In genomic region chr10:26534384-26534783, GRCh38 we compare ENCODE assay signal across 13 cellular contexts.
DNase-seq lines count a peak whose midpoint lies in the region; ATAC-seq and TF ChIP-seq lines count a peak whose summit lies in the region.
"Had no signal": no experiment of that assay in that cellular context is flagged by ENCODE, and none has a peak within 500 bp of the region (broad histone marks: within the 10 kb centered on the region; RNA-seq: fewer than 3 reads in every experiment).

No MANE protein-coding gene starts in this region.

- no peaks in the 10 kb centered on the region for H4K20me1 ChIP-seq in OCI-LY1 (ENCODE audit: insufficient read depth, low read length)

- peak overlapping the region; percentile 24 for H3K27ac Mint-ChIP-seq in CD4-positive, alpha-beta T cell

- no peaks in the 10 kb centered on the region for H3K9me3 Mint-ChIP-seq in CD4-positive, alpha-beta T cell
- H3K9me3 Mint-ChIP-seq in activated T-cell treated with anti-CD3 and anti-CD28 coated beads, Interleukin-2, amount 50 U/mL, for 4 hours = no peaks in the 10 kb centered on the region

- H3K27ac ChIP-seq in CD4-positive, alpha-beta T cell (ENCODE audit: low read depth, low read length) = no peak overlapping the region
- H3K27ac ChIP-seq in OCI-LY1 (ENCODE audit: low read depth, low read length, poor library complexity, severe bottlenecking) = no peak overlapping the region
- no peak overlapping the region for H3K27ac ChIP-seq in right cardiac atrium (ENCODE audit: low read length)
- H3K27ac ChIP-seq: tibial artery had no signal

- no peaks in the 10 kb centered on the region for H3K27me3 ChIP-seq in CD4-positive, alpha-beta T cell (ENCODE audit: control insufficient read depth, insufficient read depth, low read length)
- H3K27me3 ChIP-seq in OCI-LY1 (ENCODE audit: insufficient read depth, low read length) (no peaks in the 10 kb centered on the region), right cardiac atrium (ENCODE audit: control insufficient read depth, insufficient read depth) (no peaks in the 10 kb centered on the region)

- H3K9me3 ChIP-seq in CD4-positive, alpha-beta T cell (ENCODE audit: control insufficient read depth, low read length) = no peaks in the 10 kb centered on the region
- H3K9me3 ChIP-seq in OCI-LY1 (ENCODE audit: low read length) = no peaks in the 10 kb centered on the region
- H3K9me3 ChIP-seq in right cardiac atrium (ENCODE audit: control insufficient read depth, low read length) = no peaks in the 10 kb centered on the region
- H3K9me3 ChIP-seq: Caco-2, tibial artery had no signal

- no peak overlapping the region for H3K4me3 ChIP-seq in OCI-LY1 (ENCODE audit: low read depth, low read length, poor library complexity, severe bottlenecking)
- H3K4me3 ChIP-seq in right cardiac atrium (ENCODE audit: low read length) = no peak overlapping the region
- H3K4me3 ChIP-seq: tibial artery had no signal

- intact Hi-C loops in CD4-positive, alpha-beta T cell (cut with DNase I, micrococcal nuclease) = no loop called here
- intact Hi-C loops in right cardiac atrium (cut with DNase I) = no loop called here

- H3K79me2 ChIP-seq in OCI-LY1 (ENCODE audit: insufficient read depth, low read length) = no peaks in the 10 kb centered on the region

- H3K4me1 Mint-ChIP-seq in CD4-positive, alpha-beta T cell (ENCODE audit: low read depth) = peaks cover 6% of the 10 kb centered on the region
- H3K4me1 Mint-ChIP-seq in activated T-cell treated with anti-CD3 and anti-CD28 coated beads, Interleukin-2, amount 50 U/mL, for 4 hours (ENCODE audit: low read depth) = no peaks in the 10 kb centered on the region

- H2AFZ ChIP-seq in OCI-LY1 (ENCODE audit: low read length) = no peak overlapping the region

- no peak for DNase-seq in CD4-positive, alpha-beta T cell
- peak; percentile 52 for DNase-seq in iPS-NIHi11 (ENCODE audit: low spot score)
- DNase-seq in activated T-cell treated with anti-CD3 and anti-CD28 coated beads, Interleukin-2, amount 50 U/mL, for 4 hours = no peak
- no peak for DNase-seq in NCI-H2171 (lab: John Stamatoyannopoulos, UW)
- no peak for DNase-seq in right cardiac atrium
- DNase-seq: cerebellar nuclear complex, Karpas-422, NCI-H1694, NCI-H524 treated with DMSO at 0.1 percent for 48 hours, tibial artery had no signal

- no peaks in the 10 kb centered on the region for H3K27me3 Mint-ChIP-seq in CD4-positive, alpha-beta T cell
- H3K27me3 Mint-ChIP-seq in activated T-cell treated with anti-CD3 and anti-CD28 coated beads, Interleukin-2, amount 50 U/mL, for 4 hours (ENCODE audit: low read depth) = no peaks in the 10 kb centered on the region

- H3K4me1 ChIP-seq in OCI-LY1 (ENCODE audit: insufficient read depth, low read length, severe bottlenecking) (no peaks in the 10 kb centered on the region), right cardiac atrium (ENCODE audit: control insufficient read depth, insufficient read depth, low read length) (no peaks in the 10 kb centered on the region)
- H3K4me1 ChIP-seq: tibial artery had no signal

- no peak overlapping the region for H3K4me3 Mint-ChIP-seq in CD4-positive, alpha-beta T cell
- no peak overlapping the region for H3K4me3 Mint-ChIP-seq in activated T-cell treated with anti-CD3 and anti-CD28 coated beads, Interleukin-2, amount 50 U/mL, for 4 hours

- peaks cover 86% of the 10 kb centered on the region for H3K36me3 ChIP-seq in OCI-LY1 (ENCODE audit: insufficient read depth, low read length)
- H3K36me3 ChIP-seq: tibial artery had no signal

- H3K9ac ChIP-seq in OCI-LY1 (ENCODE audit: low read length) = no peak overlapping the region

- peak; percentile 20 for TF ChIP-seq CTCF in CD4-positive, alpha-beta T cell (IDR thresholded peaks at IDR 0.05)
- TF ChIP-seq CTCF in GM12873 (IDR thresholded peaks at IDR 0.05; ENCODE audit: insufficient read depth, low read depth, low read length, missing control alignments) (peak; percentile 36), OCI-LY1 (IDR thresholded peaks at IDR 0.05; ENCODE audit: low read length) (peak; percentile 71)

- no peak for ATAC-seq in CD4-positive, alpha-beta T cell (ENCODE audit: poor library complexity)
- no peak for ATAC-seq in activated T-cell treated with anti-CD3 and anti-CD28 coated beads, Interleukin-2, amount 50 U/mL, for 4 hours
- no peak for ATAC-seq in right cardiac atrium

- H3K4me2 ChIP-seq in OCI-LY1 (ENCODE audit: low read length) = no peak overlapping the region

- peaks cover 77% of the 10 kb centered on the region for H3K36me3 Mint-ChIP-seq in CD4-positive, alpha-beta T cell (ENCODE audit: low read depth)
- H3K36me3 Mint-ChIP-seq in activated T-cell treated with anti-CD3 and anti-CD28 coated beads, Interleukin-2, amount 50 U/mL, for 4 hours (ENCODE audit: insufficient read depth) = peaks cover 28% of the 10 kb centered on the region

- H3F3A ChIP-seq in OCI-LY1 (ENCODE audit: insufficient read depth, low read length) = no peaks in the 10 kb centered on the region; the same call in 1 of the 2 replicates

- no peaks in the 10 kb centered on the region for H3K9me2 ChIP-seq in OCI-LY1 (ENCODE audit: low read depth, low read length)

- CTCF ChIA-PET in CD4-positive, alpha-beta T cell (lab: Charles Lee) = interaction anchor here (0.6 to 1.4 kb wide), 3 partner anchors 14 to 199 kb away, joined by 3 to 8 read pairs (median 3); no protein-coding TSS in a partner anchor

- WGBS in right cardiac atrium = 72% methylated on average over 7 of the region's 7 CpGs

- POLR2A ChIA-PET in CD4-positive, alpha-beta T cell (lab: Charles Lee) = no interaction called here

Comparison
In these comparisons a context has a peak if more than half of its experiments do, and no peak if none do; other contexts are left out.
1. CTCF ChIP-seq: peak in every context shown above with its lines; median percentile 71 in OCI-LY1; 36 in GM12873; 20 in CD4-positive, alpha-beta T cell.